9 cellular contexts compared by ENCODE assay signal in genomic region chr15:38217181-38217580, GRCh38. TPM values are rescaled to one million over a fixed set of nuclear protein-coding genes. Genes with fewer than 3 reads are reported as not detected.
DNase-seq lines count a peak whose midpoint lies in the region; ATAC-seq, FAIRE-seq and TF ChIP-seq lines count a peak whose summit lies in the region.
"Had no signal": no experiment of that assay in that cellular context is flagged by ENCODE, and none has a peak within 500 bp of the region (broad histone marks: within the 10 kb centered on the region; RNA-seq: fewer than 3 reads in every experiment).

No MANE protein-coding gene starts in this region.

- no peaks in the 10 kb centered on the region for H3K79me2 ChIP-seq in K562 (ENCODE audit: control insufficient read depth, insufficient read depth, low read length)

- no peak overlapping the region for H2AFZ ChIP-seq in K562 (ENCODE audit: low read depth, low read length)

- intact Hi-C loops in K562 (cut with micrococcal nuclease): no loop called here

- H3K9me3 ChIP-seq in K562 (replicated peaks; ENCODE audit: control insufficient read depth, insufficient read depth, low read depth, low read length) (no peaks in the 10 kb centered on the region), lung (ENCODE audit: control insufficient read depth in 2 of 2, insufficient read depth in 1 of 2, low read length in 1 of 2) (no peaks in the 10 kb centered on the region)

- H3K9ac ChIP-seq in K562 (ENCODE audit: insufficient read depth in 1 of 2, low read depth in 2 of 2, low read length in 2 of 2): no peak overlapping the region

- H3K9me1 ChIP-seq in K562 (ENCODE audit: control insufficient read depth, insufficient read depth, low read length): no peaks in the 10 kb centered on the region

- H3K27ac ChIP-seq in K562 (ENCODE audit: extremely low read depth, low read depth, low read length) (no peak overlapping the region), lung (ENCODE audit: low read depth in 1 of 2, low read length in 1 of 2) (no peak overlapping the region)

- DNase-seq in DMS79 treated with DMSO at 0.1 percent for 48 hours (lab: John Stamatoyannopoulos, UW) (peak; percentile 6), NB4 (ENCODE audit: low read depth) (peak; percentile 5), K562 (ENCODE audit: extremely low read depth in 1 of 4, low spot score in 3 of 4) (no peak), lung (ENCODE audit: low spot score) (peak; percentile 41), superior temporal gyrus (ENCODE audit: extremely low spot score) (no peak)
- DNase-seq in stimulated activated CD4-positive, alpha-beta T cell treated with anti-CD3 and anti-CD28 coated beads, Interleukin-2, amount 100 ng/mL, for 24 hours: no peak
- no peak for DNase-seq in activated CD4-positive, alpha-beta T cell treated with anti-CD3 and anti-CD28 coated beads, Interleukin-2, amount 50 U/mL, for 1 hour
- DNase-seq: NCI-H1436 treated with DMSO at 0.1 percent for 48 hours had no signal

- no peak for TF ChIP-seq RAD21 in K562 (CRISPR knock-in tag; conservative IDR thresholded peaks at IDR 0.05 in 1 of 2, IDR thresholded peaks at IDR 0.05 in 1 of 2)

- H3K4me1 ChIP-seq in K562 (replicated peaks in 1 of 2; ENCODE audit: control insufficient read depth in 2 of 2, insufficient read depth in 2 of 2, low read length in 2 of 2) (no peaks in the 10 kb centered on the region; a peak in 2 of 5 replicates), lung (ENCODE audit: control insufficient read depth in 2 of 2, insufficient read depth in 2 of 2, low read length in 2 of 2) (peaks cover 0 to 11% of the 10 kb centered on the region in 2 donors)

- no peaks in the 10 kb centered on the region for H4K20me1 ChIP-seq in K562 (replicated peaks; ENCODE audit: control insufficient read depth, insufficient read depth, low read length)

- no peak for TF ChIP-seq EP300 in K562 (IDR thresholded peaks at IDR 0.05; ENCODE audit: low read length)

- no peak for TF ChIP-seq POLR2A in NB4 (IDR thresholded peaks at IDR 0.05; ENCODE audit: extremely low read depth, insufficient read length)
- no peak for TF ChIP-seq POLR2A in K562 (conservative IDR thresholded peaks at IDR 0.05)

- H3K27me3 ChIP-seq in K562 (ENCODE audit: control insufficient read depth in 2 of 2, insufficient read depth in 2 of 2, low read length in 2 of 2): peaks cover 0 to 8% of the 10 kb centered on the region in 2 experiments; a peak in 3 of 5 replicates
- H3K27me3 ChIP-seq in lung (ENCODE audit: control insufficient read depth, insufficient read depth): no peaks in the 10 kb centered on the region

- ATAC-seq in K562 (no peak), lung (ENCODE audit: insufficient read depth, low FRiP score) (peak; percentile 25), HG03280 (IDR thresholded peaks at IDR 0.05; ENCODE audit: unreplicated experiment) (no peak)

- no TSS peak for BruUV-seq in K562 (replicated peaks; lab: Mats Ljungman, UMichigan)

- TF ChIP-seq CTCF in NB4 (IDR thresholded peaks at IDR 0.05; ENCODE audit: low read depth, low read length) (no peak), K562 (IDR thresholded peaks at IDR 0.05 in 2 of 3, conservative IDR thresholded peaks at IDR 0.05 in 1 of 3; ENCODE audit: insufficient read depth in 2 of 3, low read depth in 1 of 3, low read length in 3 of 3) (no peak), lung (IDR thresholded peaks at IDR 0.05; ENCODE audit: control extremely low read depth, extremely low read depth) (no peak)

- WGBS in K562 (ENCODE audit: insufficient coverage, low coverage, missing lambda C conversion rate): 0% methylated on average over 2 of the region's 2 CpGs
- 15 to 28% methylated on average over 2 of the region's 2 CpGs for WGBS in lung, 2 donors

- no peak overlapping the region for H3K4me3 ChIP-seq in NB4 (ENCODE audit: low read depth, low read length)
- no peak overlapping the region for H3K4me3 ChIP-seq in K562
- H3K4me3 ChIP-seq in lung: no peak overlapping the region

- no peaks in the 10 kb centered on the region for H3K36me3 ChIP-seq in K562 (ENCODE audit: control insufficient read depth, insufficient read depth, low read length)
- no peaks in the 10 kb centered on the region for H3K36me3 ChIP-seq in lung (ENCODE audit: control insufficient read depth in 2 of 2, insufficient read depth in 2 of 2, low read length in 2 of 2)

- POLR2A ChIA-PET in K562 (lab: Yijun Ruan, JAX): no interaction called here

- no peak overlapping the region for H3K4me2 ChIP-seq in K562 (ENCODE audit: insufficient read depth, low read length)

- CTCF ChIA-PET in K562 (lab: Yijun Ruan, JAX; ENCODE audit: low intra/inter-chr PET ratio): no interaction called here

- peak; percentile 40 for FAIRE-seq in K562 (lab: Jason Lieb, UNC)

- in situ Hi-C loops in K562 (cut with MboI): no loop called here

TF ChIP-seq in K562, 482 proteins besides CTCF, POLR2A, EP300 and RAD21 (continues in another document):
- TF ChIP-seq HDAC6 (IDR thresholded peaks at IDR 0.05; ENCODE audit: low read depth, low read length) (no peak), ZNF644 (tag; IDR thresholded peaks at IDR 0.05; ENCODE audit: low read depth) (no peak), FOXK2 (conservative IDR thresholded peaks at IDR 0.05 in 1 of 2, IDR thresholded peaks at IDR 0.05 in 1 of 2; ENCODE audit: low read depth in 2 of 2) (no peak), RBM39 (optimal IDR thresholded peaks at IDR 0.05; ENCODE audit: low read depth, low read length) (no peak), UBTF (IDR thresholded peaks at IDR 0.05; ENCODE audit: borderline replicate concordance in 1 of 2, low read depth in 2 of 2, low read length in 2 of 2) (no peak), KDM1A (IDR thresholded peaks at IDR 0.05) (peak; percentile 51 to 52; a peak in 2 of 4 replicates), ESRRA (IDR thresholded peaks at IDR 0.05; ENCODE audit: borderline replicate concordance, low read depth) (peak; percentile 44; the same call in 1 of the 2 replicates)
- TF ChIP-seq, protein P1, sequence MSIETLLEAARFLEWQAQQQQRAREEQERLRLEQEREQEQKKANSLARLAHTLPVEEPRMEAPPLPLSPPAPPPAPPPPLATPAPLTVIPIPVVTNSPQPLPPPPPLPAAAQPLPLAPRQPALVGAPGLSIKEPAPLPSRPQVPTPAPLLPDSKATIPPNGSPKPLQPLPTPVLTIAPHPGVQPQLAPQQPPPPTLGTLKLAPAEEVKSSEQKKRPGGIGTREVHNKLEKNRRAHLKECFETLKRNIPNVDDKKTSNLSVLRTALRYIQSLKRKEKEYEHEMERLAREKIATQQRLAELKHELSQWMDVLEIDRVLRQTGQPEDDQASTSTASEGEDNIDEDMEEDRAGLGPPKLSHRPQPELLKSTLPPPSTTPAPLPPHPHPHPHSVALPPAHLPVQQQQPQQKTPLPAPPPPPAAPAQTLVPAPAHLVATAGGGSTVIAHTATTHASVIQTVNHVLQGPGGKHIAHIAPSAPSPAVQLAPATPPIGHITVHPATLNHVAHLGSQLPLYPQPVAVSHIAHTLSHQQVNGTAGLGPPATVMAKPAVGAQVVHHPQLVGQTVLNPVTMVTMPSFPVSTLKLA (conservative IDR thresholded peaks at IDR 0.05): no peak
- TF ChIP-seq, protein P2, sequence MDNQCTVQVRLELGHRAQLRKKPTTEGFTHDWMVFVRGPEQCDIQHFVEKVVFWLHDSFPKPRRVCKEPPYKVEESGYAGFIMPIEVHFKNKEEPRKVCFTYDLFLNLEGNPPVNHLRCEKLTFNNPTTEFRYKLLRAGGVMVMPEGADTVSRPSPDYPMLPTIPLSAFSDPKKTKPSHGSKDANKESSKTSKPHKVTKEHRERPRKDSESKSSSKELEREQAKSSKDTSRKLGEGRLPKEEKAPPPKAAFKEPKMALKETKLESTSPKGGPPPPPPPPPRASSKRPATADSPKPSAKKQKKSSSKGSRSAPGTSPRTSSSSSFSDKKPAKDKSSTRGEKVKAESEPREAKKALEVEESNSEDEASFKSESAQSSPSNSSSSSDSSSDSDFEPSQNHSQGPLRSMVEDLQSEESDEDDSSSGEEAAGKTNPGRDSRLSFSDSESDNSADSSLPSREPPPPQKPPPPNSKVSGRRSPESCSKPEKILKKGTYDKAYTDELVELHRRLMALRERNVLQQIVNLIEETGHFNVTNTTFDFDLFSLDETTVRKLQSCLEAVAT (IDR thresholded peaks at IDR 0.05): peak in 1 of 2 experiments; percentile 41; a peak in 1 of 4 replicates

RNA-seq across cellular contexts. Expression of gene SPRED1, which starts 35.5 kb away (rescaled TPM):
- 8.8 and 34.6 TPM in 2 replicates for total RNA-seq in K562 (2011; cell fraction: chromatin; rRNA removed; ENCODE audit: low replicate concordance)
- 4.8 and 6.8 TPM in 2 replicates for total RNA-seq in K562 (2011; cell fraction: nucleolus; rRNA removed)
- total RNA-seq in K562 (2011; cell fraction: nucleoplasm; rRNA removed): 12.5 and 16.1 TPM in 2 replicates
- total RNA-seq in K562 (2014; rRNA removed) (12.6 and 12.9 TPM in 2 replicates), K562 (2014; rRNA removed; fragmentation: Illumina TruSeq; extraction: Trizol) (16.8 and 18.7 TPM in 2 replicates), K562 (2015; rRNA removed; fragmentation: Illumina TruSeq; extraction: Trizol) (11.4 and 11.9 TPM in 2 replicates), K562 (2021) (15.1 and 17.4 TPM in 2 replicates), lung (10 to 100 TPM; 49.3 to 61.1 TPM)
- polyA plus RNA-seq in K562 (2011; rRNA removed) (4.5 and 4.7 TPM in 2 replicates), K562 (2014; fragmentation: Illumina TruSeq; extraction: Trizol) (7.9 and 8.1 TPM in 2 replicates), K562 (2014; fragmentation: Nextera tagmentation; extraction: Ambion mirVana) (1 to 10 TPM; 2.8 to 3.6 TPM), K562 (2014; rRNA removed) (4.2 and 5.0 TPM in 2 replicates), lung (10 to 100 TPM in 1 of 2 donors, 1 to 10 TPM in 1; 7.9 to 12.7 TPM)
- polyA plus RNA-seq in K562 (2011; cell fraction: cytosol; rRNA removed): 1.1 and 2.3 TPM in 2 replicates
- polyA plus RNA-seq in K562 (2011; cell fraction: nucleus; rRNA removed): 4.3 and 5.1 TPM in 2 replicates
- polyA plus RNA-seq in K562 (2012): 6.3 and 6.8 TPM in 2 replicates
- polyA minus RNA-seq in K562 (2011; rRNA and poly(A)+ RNA removed): 20.4 and 23.8 TPM in 2 replicates
- 6.5 and 7.7 TPM in 2 replicates for polyA minus RNA-seq in K562 (2011; cell fraction: cytosol; rRNA and poly(A)+ RNA removed)
- 13.5 and 22.7 TPM in 2 replicates for polyA minus RNA-seq in K562 (2011; cell fraction: nucleus; rRNA and poly(A)+ RNA removed)

Comparison
In these comparisons a context has a peak if more than half of its experiments do, and no peak if none do; other contexts are left out.
1. DNase-seq: peak in DMS79 treated with DMSO at 0.1 percent for 48 hours (single experiment), NB4 (single experiment) and lung (single experiment); none in K562 (0 of 4), superior temporal gyrus (single experiment), stimulated activated CD4-positive, alpha-beta T cell treated with anti-CD3 and anti-CD28 coated beads, Interleukin-2, amount 100 ng/mL, for 24 hours (0 of 2) and activated CD4-positive, alpha-beta T cell treated with anti-CD3 and anti-CD28 coated beads, Interleukin-2, amount 50 U/mL, for 1 hour (single experiment).